9 cellular contexts compared by ENCODE assay signal in genomic region chr1:41515131-41515678, GRCh38. TPM values are rescaled to one million over a fixed set of nuclear protein-coding genes. Genes with fewer than 3 reads are reported as not detected.
DNase-seq lines count a peak whose midpoint lies in the region; ATAC-seq, FAIRE-seq and TF ChIP-seq lines count a peak whose summit lies in the region.
"Had no signal": no experiment of that assay in that cellular context is flagged by ENCODE, and none has a peak within 500 bp of the region (broad histone marks: within the 10 kb centered on the region; RNA-seq: fewer than 3 reads in every experiment).

No MANE protein-coding gene starts in this region.

- ATAC-seq in GM19455 (IDR thresholded peaks at IDR 0.05; ENCODE audit: unreplicated experiment) = no peak

- no peak for TF ChIP-seq CTCF in right atrium auricular region (IDR thresholded peaks at IDR 0.05)

- H3K4me3 ChIP-seq in right atrium auricular region (no peak overlapping the region), small intestine (ENCODE audit: low read depth in 1 of 2, low read length in 2 of 2) (no peak overlapping the region)

- no peaks in the 10 kb centered on the region for H3K36me3 ChIP-seq in right atrium auricular region
- no peaks in the 10 kb centered on the region for H3K36me3 ChIP-seq in small intestine (ENCODE audit: control insufficient read depth in 2 of 2, insufficient read depth in 2 of 2, low read length in 2 of 2)

- H3K27ac ChIP-seq in right atrium auricular region = peak overlapping the region; percentile 72 to 79
- H3K27ac ChIP-seq in small intestine (ENCODE audit: low read depth in 1 of 2, low read length in 1 of 2) = peak overlapping the region; percentile 49 to 80

- H3K9me3 ChIP-seq in right atrium auricular region (no peaks in the 10 kb centered on the region), small intestine (ENCODE audit: control insufficient read depth, low read depth) (no peaks in the 10 kb centered on the region)

- DNase-seq in HT-29 (ENCODE audit: low spot score) (peak; percentile 64), SK-MEL-5 (ENCODE audit: low read depth, low spot score) (peak; percentile 95), right atrium auricular region (ENCODE audit: low spot score) (no peak), small intestine (peak; percentile 94), amniotic stem cell (lab: John Stamatoyannopoulos, UW) (no peak), NCI-H1417 treated with DMSO at 0.1 percent for 48 hours (lab: John Stamatoyannopoulos, UW) (no peak), CD1c-positive myeloid dendritic cell (ENCODE audit: extremely low spot score) (no peak)

- WGBS in small intestine, 3 donors = 22 to 49% (median 33%) methylated on average over 5 of the region's 5 CpGs

- H3K27me3 ChIP-seq in right atrium auricular region (no peaks in the 10 kb centered on the region), small intestine (ENCODE audit: control insufficient read depth in 2 of 2, insufficient read depth in 2 of 2, low read length in 2 of 2) (no peaks in the 10 kb centered on the region)

- in situ Hi-C loops in SK-MEL-5 (cut with HindIII; ENCODE audit: low pct_unique_long_range_greater_than_20kb, low sequenced_read_pairs) = no loop called here

- FAIRE-seq in small intestine (lab: Jason Lieb, UNC) = no peak

- H3K4me1 ChIP-seq in right atrium auricular region = peaks cover 0 to 39% of the 10 kb centered on the region in 2 donors
- H3K4me1 ChIP-seq in small intestine (ENCODE audit: control insufficient read depth in 2 of 2, insufficient read depth in 1 of 2, low read depth in 1 of 2, low read length in 1 of 2) = peaks cover 3 to 9% of the 10 kb centered on the region in 2 donors

RNA-seq across cellular contexts. Expression of gene EDN2, which starts 30.7 kb away (rescaled TPM):
- 0.37 and 0.46 TPM in 2 replicates for total RNA-seq in HT-29 (2014; rRNA removed; shearing (Covaris generic))
- total RNA-seq in SK-MEL-5 (2014; rRNA removed; shearing (Covaris generic)) = not detected in 2 replicates
- not detected in 2 replicates for polyA plus RNA-seq in SK-MEL-5 (2015; cell fraction: cytosol; rRNA removed)
- polyA plus RNA-seq in SK-MEL-5 (2015; cell fraction: nucleus; rRNA removed) = not detected in 2 replicates
- total RNA-seq in right atrium auricular region = under 1 TPM in 1 of 2 donors, not detected in 1; 0.78 TPM
- polyA plus RNA-seq in small intestine = 10 to 100 TPM in 2 of 3 donors, 1 to 10 TPM in 1; 5.5 to 22.8 (median 13.5) TPM
- total RNA-seq: OCI-LY7 had no signal

Comparison
In these comparisons a context has a peak if more than half of its experiments do, and no peak if none do; other contexts are left out.
1. DNase-seq: peak in HT-29 (single experiment), SK-MEL-5 (single experiment) and small intestine (single experiment); none in right atrium auricular region (single experiment), amniotic stem cell (single experiment), NCI-H1417 treated with DMSO at 0.1 percent for 48 hours (single experiment) and CD1c-positive myeloid dendritic cell (single experiment).